25 cellular contexts compared by ENCODE assay signal in genomic region chr2:137287934-137288639, GRCh38.
DNase-seq lines count a peak whose midpoint lies in the region; ATAC-seq and TF ChIP-seq lines count a peak whose summit lies in the region.
"Had no signal": no experiment of that assay in that cellular context is flagged by ENCODE, and none has a peak within 500 bp of the region (broad histone marks: within the 10 kb centered on the region; RNA-seq: fewer than 3 reads in every experiment).

No MANE protein-coding gene starts in this region.

- no peaks in the 10 kb centered on the region for H4K20me1 ChIP-seq in GM23338 (replicated peaks; ENCODE audit: insufficient read depth)

- H3K27ac Mint-ChIP-seq in Caco-2 (ENCODE audit: unreplicated experiment) (peak overlapping the region; percentile 29), GM23338 (peak overlapping the region; percentile 78)
- H3K27ac Mint-ChIP-seq in activated CD4-positive, alpha-beta T cell treated with anti-CD3 and anti-CD28 coated beads, Interleukin-2, amount 10 ng/mL, durations not matched to agents 7 days and 5 days, result no peak overlapping the region
- H3K27ac Mint-ChIP-seq: activated T-cell treated with anti-CD3 and anti-CD28 coated beads, Interleukin-2, amount 50 U/mL, for 72 hours; dendritic cell treated with granulocyte-macrophage colony-stimulating factor and Interleukin-4, amounts not matched to agents 40 ng/mL and 50 ng/mL, for 4 days; HFFc6 had no signal

- H2AFZ ChIP-seq in GM23338, result no peak overlapping the region

- H3K79me2 ChIP-seq in GM23338 (replicated peaks; ENCODE audit: insufficient read depth), result no peaks in the 10 kb centered on the region

- DNase-seq in Caco-2 (no peak), GM23338 (ENCODE audit: low spot score) (peak; percentile 6), astrocyte of the hippocampus (ENCODE audit: low read depth, low spot score) (peak; percentile 1), iris pigment epithelial cell (ENCODE audit: low read depth) (peak; percentile 0), HuH-7.5 (ENCODE audit: low spot score) (no peak), foreskin fibroblast (no peak)
- no peak for DNase-seq in activated CD4-positive, alpha-beta T cell treated with anti-CD3 and anti-CD28 coated beads, Interleukin-2, amount 10 ng/mL, durations not matched to agents 7 days and 5 days
- DNase-seq in stimulated activated CD4-positive, alpha-beta T cell treated with anti-CD3 and anti-CD28 coated beads, Interleukin-12 subunit alpha, Interleukin-12 subunit beta, amount 100 ng/mL, for 4 hours, result no peak
- DNase-seq: activated CD4-positive, alpha-beta T cell treated with anti-CD3 and anti-CD28 coated beads for 48 hours; activated naive CD4-positive, alpha-beta T cell treated with Interleukin-2 at 50 U/mL for 16 hours; activated T-cell treated with anti-CD3 and anti-CD28 coated beads, Interleukin-2, amount 50 U/mL, for 72 hours; anterior cingulate cortex; central memory CD4-positive, alpha-beta T cell; DMS79 treated with DMSO at 0.1 percent for 48 hours; foreskin keratinocyte; HFFc6; left colon; mesenchymal stem cell; NCI-H2171; NCI-H524 treated with DMSO at 0.1 percent for 48 hours; stimulated activated CD4-positive, alpha-beta T cell treated with anti-CD3 and anti-CD28 coated beads, Interleukin-2, amount 100 ng/mL, for 24 hours; T-helper 1 cell; upper lobe of left lung had no signal

- ATAC-seq in GM23338, result no peak
- ATAC-seq: activated T-cell treated with anti-CD3 and anti-CD28 coated beads, Interleukin-2, amount 50 U/mL, for 72 hours; foreskin keratinocyte; left colon had no signal

- H3K4me2 ChIP-seq in GM23338, result no peak overlapping the region

- H3K4me3 Mint-ChIP-seq in Caco-2 (ENCODE audit: unreplicated experiment) (no peak overlapping the region), GM23338 (no peak overlapping the region)
- H3K4me3 Mint-ChIP-seq in activated CD4-positive, alpha-beta T cell treated with anti-CD3 and anti-CD28 coated beads, Interleukin-2, amount 10 ng/mL, durations not matched to agents 7 days and 5 days, result no peak overlapping the region
- H3K4me3 Mint-ChIP-seq: activated T-cell treated with anti-CD3 and anti-CD28 coated beads, Interleukin-2, amount 50 U/mL, for 72 hours; dendritic cell treated with granulocyte-macrophage colony-stimulating factor and Interleukin-4, amounts not matched to agents 40 ng/mL and 50 ng/mL, for 4 days; HFFc6 had no signal

- H3K4me1 Mint-ChIP-seq in Caco-2 (ENCODE audit: low read depth, unreplicated experiment) (peaks cover 5% of the 10 kb centered on the region), GM23338 (peaks cover 9% of the 10 kb centered on the region; the same call in 2 of the 3 replicates)
- H3K4me1 Mint-ChIP-seq in activated CD4-positive, alpha-beta T cell treated with anti-CD3 and anti-CD28 coated beads, Interleukin-2, amount 10 ng/mL, durations not matched to agents 7 days and 5 days, result no peaks in the 10 kb centered on the region

- H3K27me3 Mint-ChIP-seq in Caco-2 (ENCODE audit: insufficient read depth, unreplicated experiment) (no peaks in the 10 kb centered on the region), GM23338 (ENCODE audit: insufficient read depth, low read depth, poor library complexity) (no peaks in the 10 kb centered on the region)
- H3K27me3 Mint-ChIP-seq in activated CD4-positive, alpha-beta T cell treated with anti-CD3 and anti-CD28 coated beads, Interleukin-2, amount 10 ng/mL, durations not matched to agents 7 days and 5 days, result no peaks in the 10 kb centered on the region
- H3K27me3 Mint-ChIP-seq: dendritic cell treated with granulocyte-macrophage colony-stimulating factor and Interleukin-4, amounts not matched to agents 40 ng/mL and 50 ng/mL, for 4 days had no signal

- intact Hi-C loops in Caco-2 (cut with micrococcal nuclease; ENCODE audit: unreplicated experiment), result no loop called here

- no TSS peak for BruUV-seq in Caco-2 (replicated peaks; lab: Mats Ljungman, UMichigan)

- H3K4me3 ChIP-seq in Caco-2 (ENCODE audit: low read depth, low read length) (no peak overlapping the region), GM23338 (no peak overlapping the region), foreskin fibroblast (ENCODE audit: low read depth in 1 of 2, low read length in 2 of 2) (no peak overlapping the region)
- H3K4me3 ChIP-seq: skin epidermis, upper lobe of left lung had no signal

- no peak for TF ChIP-seq CTCF in Caco-2 (IDR thresholded peaks at IDR 0.05; ENCODE audit: insufficient read depth in 1 of 2, low read depth in 1 of 2, low read length in 1 of 2, severe bottlenecking in 1 of 2, unreplicated experiment in 1 of 2)
- no peak for TF ChIP-seq CTCF in GM23338 (conservative IDR thresholded peaks at IDR 0.05; ENCODE audit: low read depth in 2 of 2)
- TF ChIP-seq CTCF in foreskin fibroblast (IDR thresholded peaks at IDR 0.05; ENCODE audit: low read depth, low read length), result no peak

- no peaks in the 10 kb centered on the region for H3K9me3 Mint-ChIP-seq in Caco-2 (ENCODE audit: unreplicated experiment)
- no peaks in the 10 kb centered on the region; the same call in 2 of the 3 replicates for H3K9me3 Mint-ChIP-seq in GM23338
- H3K9me3 Mint-ChIP-seq in activated CD4-positive, alpha-beta T cell treated with anti-CD3 and anti-CD28 coated beads, Interleukin-2, amount 10 ng/mL, durations not matched to agents 7 days and 5 days, result no peaks in the 10 kb centered on the region
- H3K9me3 Mint-ChIP-seq: HFFc6 had no signal

- H3K27me3 ChIP-seq in Caco-2 (replicated peaks; ENCODE audit: control insufficient read depth, insufficient read depth, low read length) (no peaks in the 10 kb centered on the region), GM23338 (ENCODE audit: insufficient read depth) (no peaks in the 10 kb centered on the region)
- H3K27me3 ChIP-seq: foreskin keratinocyte, upper lobe of left lung had no signal

- POLR2A ChIA-PET in Caco-2 (lab: Charles Lee), result no interaction called here
- POLR2A ChIA-PET in activated CD4-positive, alpha-beta T cell treated with anti-CD3 and anti-CD28 coated beads, Interleukin-2, amount 10 ng/mL, durations not matched to agents 7 days and 5 days (lab: Charles Lee), result no interaction called here

- H3K36me3 ChIP-seq in Caco-2 (ENCODE audit: control insufficient read depth, insufficient read depth, low read length) (no peaks in the 10 kb centered on the region), GM23338 (ENCODE audit: insufficient read depth) (no peaks in the 10 kb centered on the region)
- H3K36me3 ChIP-seq: upper lobe of left lung had no signal

- H3K36me3 Mint-ChIP-seq in Caco-2 (ENCODE audit: insufficient read depth, unreplicated experiment) (peaks cover 4% of the 10 kb centered on the region), GM23338 (ENCODE audit: low read depth) (0 out of 3 replicates have a peak, but pooled peaks cover 4% of the 10 kb centered on the region)
- no peaks in the 10 kb centered on the region for H3K36me3 Mint-ChIP-seq in activated CD4-positive, alpha-beta T cell treated with anti-CD3 and anti-CD28 coated beads, Interleukin-2, amount 10 ng/mL, durations not matched to agents 7 days and 5 days (ENCODE audit: low read depth)

- no peaks in the 10 kb centered on the region for H3K9me3 ChIP-seq in Caco-2
- H3K9me3 ChIP-seq: upper lobe of left lung had no signal

- H3F3A ChIP-seq in GM23338 (replicated peaks; ENCODE audit: low read depth), result no peaks in the 10 kb centered on the region

- 0 out of 2 replicates have a peak, but pooled peaks cover 6% of the 10 kb centered on the region for H3K4me1 ChIP-seq in Caco-2
- peaks cover 4% of the 10 kb centered on the region; the same call in 1 of the 2 replicates for H3K4me1 ChIP-seq in GM23338 (ENCODE audit: insufficient read depth)
- H3K4me1 ChIP-seq: foreskin keratinocyte, upper lobe of left lung had no signal

- CTCF ChIA-PET in Caco-2 (lab: Charles Lee), result no interaction called here
- CTCF ChIA-PET in activated CD4-positive, alpha-beta T cell treated with anti-CD3 and anti-CD28 coated beads, Interleukin-2, amount 10 ng/mL, durations not matched to agents 7 days and 5 days (lab: Charles Lee), result no interaction called here

- H3K27ac ChIP-seq in GM23338 (ENCODE audit: low read depth), result no peak overlapping the region
- H3K27ac ChIP-seq: foreskin keratinocyte, skin epidermis, upper lobe of left lung had no signal

- H3K9me2 ChIP-seq in GM23338 (ENCODE audit: insufficient read depth), result 0 out of 2 replicates have a peak, but pooled peaks cover 4% of the 10 kb centered on the region

TF ChIP-seq in GM23338, 12 proteins besides CTCF, POLR2A, EP300 and RAD21 (continues in another document):
- TF ChIP-seq JUNB (IDR thresholded peaks at IDR 0.05; ENCODE audit: unreplicated experiment) (no peak), ZNF331 (CRISPR knock-in tag; IDR thresholded peaks at IDR 0.05; ENCODE audit: low read depth) (no peak)

Comparison
In these comparisons a context has a peak if more than half of its experiments do, and no peak if none do; other contexts are left out.
1. DNase-seq: peak in GM23338 (single experiment), astrocyte of the hippocampus (single experiment) and iris pigment epithelial cell (single experiment); none in Caco-2 (0 of 2), HuH-7.5 (single experiment), activated CD4-positive, alpha-beta T cell treated with anti-CD3 and anti-CD28 coated beads, Interleukin-2, amount 10 ng/mL, durations not matched to agents 7 days and 5 days (single experiment), stimulated activated CD4-positive, alpha-beta T cell treated with anti-CD3 and anti-CD28 coated beads, Interleukin-12 subunit alpha, Interleukin-12 subunit beta, amount 100 ng/mL, for 4 hours (single experiment) and foreskin fibroblast (0 of 2).